8 cellular contexts compared by ENCODE assay signal in genomic region chr11:64759131-64759721, GRCh38. TPM values are rescaled to one million over a fixed set of nuclear protein-coding genes. Genes with fewer than 3 reads are reported as not detected.
A peak's percentile ranks its signal among the peaks of the same experiment; 100 is the strongest.
DNase-seq lines count a peak whose midpoint lies in the region; ATAC-seq, FAIRE-seq and TF ChIP-seq lines count a peak whose summit lies in the region.
"Had no signal": no experiment of that assay in that cellular context is flagged by ENCODE, and none has a peak within 500 bp of the region (broad histone marks: within the 10 kb centered on the region; RNA-seq: fewer than 3 reads in every experiment).

No MANE protein-coding gene starts in this region.

- POLR2A ChIA-PET in H1 (lab: Charles Lee; ENCODE audit: partially characterized antibody), result interaction anchor here (0.6 to 42.9 kb wide), 6 partner anchors 7 to 404 kb away, joined by 3 to 1087 read pairs (median 4); partner anchors contain the start of genes PYGM, RASGRP2 and SF1

- no peak for TF ChIP-seq POLR2A in H1 (IDR thresholded peaks at IDR 0.05; ENCODE audit: control extremely low read depth in 1 of 2, low read depth in 2 of 2, low read length in 2 of 2)

- H3K23me2 ChIP-seq in H1 (ENCODE audit: low read depth, low read length), result no peaks in the 10 kb centered on the region

- WGBS in H1 (ENCODE audit: extremely low coverage in 1 of 2, insufficient coverage in 1 of 2, insufficient read length in 1 of 2, insufficient replicate concordance in 2 of 2, low coverage in 1 of 2, low lambda C conversion rate in 2 of 2, missing lambda C conversion rate in 1 of 2), 2 experiments, result 73% methylated on average over 20 of the region's 21 CpGs; no CpG with 5 or more reads in 1 of the 2 experiments
- no CpG with 5 or more reads among the region's 21 CpGs for WGBS in neuronal stem cell (ENCODE audit: extremely low coverage in 2 of 2, insufficient read length in 2 of 2, insufficient replicate concordance in 1 of 2), 2 donors

- H2BK12ac ChIP-seq in H1 (ENCODE audit: low read depth, low read length) (peak overlapping the region; percentile 78; the same call in 1 of the 2 replicates), neuronal stem cell (ENCODE audit: low read length) (no peak overlapping the region)

- no peak for TF ChIP-seq EP300 in H1 (IDR thresholded peaks at IDR 0.05; ENCODE audit: borderline replicate concordance in 1 of 2, low read depth in 2 of 2, low read length in 2 of 2)

- H4K91ac ChIP-seq in H1 (replicated peaks; ENCODE audit: insufficient read length, low read length) (no peak overlapping the region), neuronal stem cell (ENCODE audit: low read depth, low read length, poor library complexity) (peak overlapping the region; percentile 90)

- H3K56ac ChIP-seq in H1 (replicated peaks; ENCODE audit: insufficient read length, low read depth, low read length), result no peak overlapping the region

- H3K18ac ChIP-seq in H1 (ENCODE audit: extremely low read depth, low read length) (peak overlapping the region; percentile 61), neuronal stem cell (ENCODE audit: low read length) (peak overlapping the region; percentile 93)

- no peak overlapping the region for H3K27ac Mint-ChIP-seq in GM23338

- no peak overlapping the region for H2BK120ac ChIP-seq in H1 (replicated peaks; ENCODE audit: low read depth, low read length)
- peak overlapping the region; percentile 27 for H2BK120ac ChIP-seq in neuronal stem cell (ENCODE audit: low read depth, low read length)

- H3K36me3 ChIP-seq in GM23338 (ENCODE audit: insufficient read depth), result no peaks in the 10 kb centered on the region
- peaks cover 0 to 7% (median 2%) of the 10 kb centered on the region in 4 experiments; a peak in 3 of 8 replicates for H3K36me3 ChIP-seq in H1 (ENCODE audit: control insufficient read depth in 2 of 4, insufficient read depth in 4 of 4, low read length in 3 of 4)
- peaks cover 13 to 23% of the 10 kb centered on the region in 2 donors for H3K36me3 ChIP-seq in neuronal stem cell (replicated peaks in 1 of 2; ENCODE audit: control insufficient read depth in 2 of 2, insufficient read depth in 2 of 2, low read length in 2 of 2)
- H3K36me3 ChIP-seq in MG63, result peaks cover 21% of the 10 kb centered on the region

- H3K14ac ChIP-seq in H1 (ENCODE audit: insufficient read length) (no peak overlapping the region), neuronal stem cell (ENCODE audit: low read length) (no peak overlapping the region)

- H3K4me3 ChIP-seq in GM23338, result peak overlapping the region; percentile 38; the same call in 1 of the 2 replicates
- H3K4me3 ChIP-seq in H1 (ENCODE audit: extremely low read depth in 1 of 4, insufficient read depth in 2 of 4, low read depth in 3 of 4, low read length in 4 of 4), result peak overlapping the region in 3 of 4 experiments; percentile 3 to 32 (median 23); a peak in 5 of 8 replicates
- no peak overlapping the region for H3K4me3 ChIP-seq in neuronal stem cell (ENCODE audit: low read length in 2 of 2)
- H3K4me3 ChIP-seq in MG63, result no peak overlapping the region

- no peaks in the 10 kb centered on the region for H3K9me3 ChIP-seq in H1 (ENCODE audit: insufficient read depth in 2 of 2, low read depth in 1 of 2, low read length in 1 of 2)
- H3K9me3 ChIP-seq in neuronal stem cell (replicated peaks in 1 of 2; ENCODE audit: control insufficient read depth in 2 of 2, insufficient read depth in 1 of 2, low read depth in 1 of 2, low read length in 2 of 2), result no peaks in the 10 kb centered on the region
- H3K9me3 ChIP-seq in MG63, result no peaks in the 10 kb centered on the region

- H2AFZ ChIP-seq in GM23338, result no peak overlapping the region
- no peak overlapping the region for H2AFZ ChIP-seq in H1 (ENCODE audit: low read length)
- peak overlapping the region; percentile 61 for H2AFZ ChIP-seq in neuronal stem cell (ENCODE audit: low read length)

- H3K27me3 ChIP-seq in GM23338 (ENCODE audit: insufficient read depth), result no peaks in the 10 kb centered on the region
- no peaks in the 10 kb centered on the region for H3K27me3 ChIP-seq in H1 (replicated peaks in 1 of 4; ENCODE audit: control insufficient read depth in 3 of 4, extremely low read depth in 1 of 4, insufficient read depth in 3 of 4, low read length in 3 of 4)
- no peaks in the 10 kb centered on the region for H3K27me3 ChIP-seq in neuronal stem cell (ENCODE audit: control insufficient read depth in 3 of 3, insufficient read depth in 3 of 3, low read depth in 1 of 3, low read length in 3 of 3)
- H3K27me3 ChIP-seq in MG63, result no peaks in the 10 kb centered on the region

- H2BK15ac ChIP-seq in H1 (ENCODE audit: low read length), result no peak overlapping the region
- peak overlapping the region; percentile 95 for H2BK15ac ChIP-seq in neuronal stem cell (ENCODE audit: low read length)

- H3K9me2 ChIP-seq in GM23338 (ENCODE audit: insufficient read depth), result no peaks in the 10 kb centered on the region

- peak overlapping the region; percentile 13; the same call in 1 of the 2 replicates for H2BK20ac ChIP-seq in H1 (ENCODE audit: low read length)

- TF ChIP-seq CTCF in GM23338 (conservative IDR thresholded peaks at IDR 0.05; ENCODE audit: low read depth in 2 of 2), result no peak
- no peak for TF ChIP-seq CTCF in H1 (IDR thresholded peaks at IDR 0.05; ENCODE audit: control extremely low read depth in 1 of 3, insufficient read depth in 1 of 3, low read depth in 1 of 3, low read length in 3 of 3)

- H3K4ac ChIP-seq in H1 (replicated peaks; ENCODE audit: insufficient read length, low read depth, low read length) (no peak overlapping the region), neuronal stem cell (ENCODE audit: low read length) (no peak overlapping the region)

- H3K27ac ChIP-seq in GM23338 (ENCODE audit: low read depth) (0 out of 2 replicates have a peak overlapping the region, but pooled peaks have one; percentile 50), H1 (ENCODE audit: low read depth, low read length) (no peak overlapping the region), neuronal stem cell (replicated peaks; ENCODE audit: low read length) (peak overlapping the region; percentile 52)

- H4K8ac ChIP-seq in H1 (ENCODE audit: extremely low read depth, insufficient read depth, low read length), result no peak overlapping the region
- H4K8ac ChIP-seq in neuronal stem cell (ENCODE audit: low read depth, low read length), result no peak overlapping the region

- H3K4me2 ChIP-seq in GM23338 (peak overlapping the region; percentile 49; the same call in 1 of the 2 replicates), H1 (ENCODE audit: insufficient read depth in 1 of 2, low read depth in 2 of 2, low read length in 2 of 2) (peak overlapping the region; percentile 32 to 57), neuronal stem cell (ENCODE audit: insufficient read depth, low read length, poor library complexity, severe bottlenecking) (no peak overlapping the region)

- H3K4me1 Mint-ChIP-seq in GM23338, result peaks cover 59% of the 10 kb centered on the region

- H3K9me3 Mint-ChIP-seq in GM23338, result no peaks in the 10 kb centered on the region; the same call in 1 of the 3 replicates

- H3K4me1 ChIP-seq in GM23338 (ENCODE audit: insufficient read depth), result peaks cover 51% of the 10 kb centered on the region
- peaks cover 18 to 55% (median 42%) of the 10 kb centered on the region in 4 experiments for H3K4me1 ChIP-seq in H1 (replicated peaks in 1 of 4; ENCODE audit: control insufficient read depth in 3 of 4, insufficient read depth in 4 of 4, low read length in 3 of 4)
- peaks cover 36 to 53% of the 10 kb centered on the region in 2 donors for H3K4me1 ChIP-seq in neuronal stem cell (ENCODE audit: control insufficient read depth in 2 of 2, insufficient read depth in 1 of 2, low read depth in 1 of 2, low read length in 2 of 2)

- peaks cover 42% of the 10 kb centered on the region for H3F3A ChIP-seq in GM23338 (replicated peaks; ENCODE audit: low read depth)

- H3K36me3 Mint-ChIP-seq in GM23338 (ENCODE audit: low read depth), result peaks cover 20% of the 10 kb centered on the region

- ATAC-seq in GM23338 (peak; percentile 2; the same call in 2 of the 3 replicates), HG03571 (IDR thresholded peaks at IDR 0.05; ENCODE audit: unreplicated experiment) (no peak)

- peak overlapping the region; percentile 17; the same call in 1 of the 2 replicates for H2BK5ac ChIP-seq in H1 (ENCODE audit: low read depth, low read length)
- peak overlapping the region; percentile 77 for H2BK5ac ChIP-seq in neuronal stem cell (ENCODE audit: low read length)

- no peak for TF ChIP-seq RAD21 in H1 (IDR thresholded peaks at IDR 0.05 in 1 of 2, conservative IDR thresholded peaks at IDR 0.05 in 1 of 2; ENCODE audit: low read depth in 2 of 2, low read length in 2 of 2)

- H3K23ac ChIP-seq in H1 (ENCODE audit: insufficient read length) (no peak overlapping the region), neuronal stem cell (ENCODE audit: low read depth, low read length, poor library complexity) (peak overlapping the region; percentile 77)

- CTCF ChIA-PET in H1 (lab: Charles Lee; ENCODE audit: partially characterized antibody), result interaction anchor here (0.5 to 23.6 kb wide), 12 partner anchors 9 to 1092 kb away, joined by 3 to 376 read pairs (median 3); partner anchors contain the start of gene RASGRP2

- peak overlapping the region; percentile 24 for H4K5ac ChIP-seq in H1 (ENCODE audit: insufficient read length, low read depth, low read length)

- H3K9ac ChIP-seq in H1 (replicated peaks in 1 of 4; ENCODE audit: extremely low read depth in 1 of 4, low read depth in 3 of 4, low read length in 3 of 4), result no peak overlapping the region
- peak overlapping the region; percentile 70 for H3K9ac ChIP-seq in neuronal stem cell (ENCODE audit: low read depth, low read length, poor library complexity)

- H4K20me1 ChIP-seq in GM23338 (replicated peaks; ENCODE audit: insufficient read depth) (peaks cover 8% of the 10 kb centered on the region; the same call in 1 of the 2 replicates), H1 (replicated peaks in 1 of 2; ENCODE audit: control insufficient read depth in 1 of 2, insufficient read depth in 2 of 2, low read length in 2 of 2) (peaks cover 0 to 1% of the 10 kb centered on the region in 2 experiments)

- H3K4me3 Mint-ChIP-seq in GM23338, result peak overlapping the region; percentile 55; the same call in 2 of the 3 replicates

- H3K79me1 ChIP-seq in H1 (ENCODE audit: low read depth, low read length) (no peaks in the 10 kb centered on the region), neuronal stem cell (ENCODE audit: low read depth, low read length) (peaks cover 2% of the 10 kb centered on the region)

- H3K27me3 Mint-ChIP-seq in GM23338 (ENCODE audit: insufficient read depth, low read depth, poor library complexity), result peaks cover 32% of the 10 kb centered on the region

- peak overlapping the region; percentile 59; the same call in 1 of the 2 replicates for H2AK5ac ChIP-seq in H1 (ENCODE audit: low read depth, low read length)
- H2AK5ac ChIP-seq in neuronal stem cell (ENCODE audit: low read depth, low read length), result peak overlapping the region; percentile 87

- FAIRE-seq in H1 (lab: Jason Lieb, UNC), result no peak
- FAIRE-seq in frontal cortex (lab: Jason Lieb, UNC), result no peak

- H3K79me2 ChIP-seq in GM23338 (replicated peaks; ENCODE audit: insufficient read depth) (0 out of 2 replicates have a peak, but pooled peaks cover 2% of the 10 kb centered on the region), H1 (ENCODE audit: control insufficient read depth in 1 of 2, insufficient read depth in 2 of 2, low read length in 2 of 2) (no peaks in the 10 kb centered on the region)

- DNase-seq in GM23338 (ENCODE audit: low spot score) (no peak), H1 (ENCODE audit: low read depth in 1 of 2, low spot score in 2 of 2) (no peak), neuronal stem cell (ENCODE audit: low spot score) (no peak), frontal cortex (ENCODE audit: low spot score in 2 of 2) (no peak), MG63 (no peak)
- DNase-seq: EL, NCI-H2029 treated with DMSO at 0.1 percent for 48 hours had no signal

RNA-seq across cellular contexts. Expression of gene PYGM, which starts 0.5 kb away (rescaled TPM):
- total RNA-seq in GM23338 (2014; rRNA removed; shearing (Covaris generic)), result 3.9 and 4.4 TPM in 2 replicates
- polyA plus RNA-seq in GM23338 (2016; fragmentation: Nextera tagmentation; extraction: Ambion mirVana) (1.5 and 2.8 TPM in 2 replicates), H1 (2011; rRNA removed) (10.0 and 15.2 TPM in 2 replicates)
- total RNA-seq in H1 (2021; fragmentation: NEBNext Ultra II Directional; extraction: Animal tissue kit (Norgen Biotek cat#: 25700)), result 9.6 and 9.7 TPM in 2 replicates
- 10.4 TPM for polyA plus RNA-seq in H1 (2011; cell fraction: cytosol; rRNA removed)
- polyA plus RNA-seq in H1 (2011; cell fraction: nucleus; rRNA removed), result 20.9 TPM
- 9.2 to 15.4 TPM (median 13.0 TPM) in 4 replicates for polyA plus RNA-seq in H1 (2012, experiment 1 of 2)
- polyA plus RNA-seq in H1 (2012, experiment 2 of 2), result 11.5 TPM
- polyA plus RNA-seq in H1 (2013, experiment 1 of 2), result 6.9 TPM
- polyA plus RNA-seq in H1 (2013, experiment 2 of 2), result 6.3 TPM
- 13.2 and 16.4 TPM in 2 replicates for polyA minus RNA-seq in H1 (2011; rRNA and poly(A)+ RNA removed)
- polyA minus RNA-seq in H1 (2011; cell fraction: cytosol; rRNA and poly(A)+ RNA removed), result 12.3 TPM
- 5.4 TPM for polyA minus RNA-seq in H1 (2011; cell fraction: nucleus; rRNA and poly(A)+ RNA removed)
- polyA plus RNA-seq in neuronal stem cell (2013, experiment 1 of 2), result 1.3 TPM
- 1.3 TPM for polyA plus RNA-seq in neuronal stem cell (2013, experiment 2 of 2)
- 0.82 TPM for total RNA-seq in frontal cortex
- total RNA-seq in MG63 (2014; rRNA removed; shearing (Covaris generic); ENCODE audit: low replicate concordance), result not detected in 2 replicates

RNA-seq across cellular contexts. Expression of gene RASGRP2, which starts 15.3 kb away (rescaled TPM):
- total RNA-seq in GM23338 (2014; rRNA removed; shearing (Covaris generic)), result 30.1 and 34.4 TPM in 2 replicates
- polyA plus RNA-seq in GM23338 (2016; fragmentation: Nextera tagmentation; extraction: Ambion mirVana) (50.4 and 60.5 TPM in 2 replicates), H1 (2011; rRNA removed) (45.7 and 50.4 TPM in 2 replicates)
- 37.9 and 40.6 TPM in 2 replicates for total RNA-seq in H1 (2021; fragmentation: NEBNext Ultra II Directional; extraction: Animal tissue kit (Norgen Biotek cat#: 25700))
- polyA plus RNA-seq in H1 (2011; cell fraction: cytosol; rRNA removed), result 41.1 TPM
- 127 TPM for polyA plus RNA-seq in H1 (2011; cell fraction: nucleus; rRNA removed)
- polyA plus RNA-seq in H1 (2012, experiment 1 of 2), result 30.1 to 58.0 TPM (median 54.6 TPM) in 4 replicates
- 31.1 TPM for polyA plus RNA-seq in H1 (2012, experiment 2 of 2)
- 33.0 TPM for polyA plus RNA-seq in H1 (2013, experiment 1 of 2)
- polyA plus RNA-seq in H1 (2013, experiment 2 of 2), result 34.6 TPM
- 14.8 and 18.9 TPM in 2 replicates for polyA minus RNA-seq in H1 (2011; rRNA and poly(A)+ RNA removed)
- polyA minus RNA-seq in H1 (2011; cell fraction: cytosol; rRNA and poly(A)+ RNA removed), result 12.3 TPM
- polyA minus RNA-seq in H1 (2011; cell fraction: nucleus; rRNA and poly(A)+ RNA removed), result 24.8 TPM
- 1.3 TPM for polyA plus RNA-seq in neuronal stem cell (2013, experiment 1 of 2)
- 1.4 TPM for polyA plus RNA-seq in neuronal stem cell (2013, experiment 2 of 2)
- total RNA-seq in frontal cortex, result 24.9 TPM
- total RNA-seq in MG63 (2014; rRNA removed; shearing (Covaris generic); ENCODE audit: low replicate concordance), result not detected in 2 replicates

RNA-seq across cellular contexts. Expression of gene SF1, which starts 19.1 kb away (rescaled TPM):
- 235 and 252 TPM in 2 replicates for total RNA-seq in GM23338 (2014; rRNA removed; shearing (Covaris generic))
- polyA plus RNA-seq in GM23338 (2016; fragmentation: Nextera tagmentation; extraction: Ambion mirVana) (76.9 and 82.9 TPM in 2 replicates), H1 (2011; rRNA removed) (72.7 and 110 TPM in 2 replicates)
- 353 and 365 TPM in 2 replicates for total RNA-seq in H1 (2021; fragmentation: NEBNext Ultra II Directional; extraction: Animal tissue kit (Norgen Biotek cat#: 25700))
- polyA plus RNA-seq in H1 (2011; cell fraction: cytosol; rRNA removed), result 70.0 TPM
- polyA plus RNA-seq in H1 (2011; cell fraction: nucleus; rRNA removed), result 197 TPM
- 259 to 328 TPM (median 273 TPM) in 4 replicates for polyA plus RNA-seq in H1 (2012, experiment 1 of 2)
- 150 TPM for polyA plus RNA-seq in H1 (2012, experiment 2 of 2)
- polyA plus RNA-seq in H1 (2013, experiment 1 of 2), result 194 TPM
- 181 TPM for polyA plus RNA-seq in H1 (2013, experiment 2 of 2)
- polyA minus RNA-seq in H1 (2011; rRNA and poly(A)+ RNA removed), result 75.9 and 88.7 TPM in 2 replicates
- 107 TPM for polyA minus RNA-seq in H1 (2011; cell fraction: cytosol; rRNA and poly(A)+ RNA removed)
- polyA minus RNA-seq in H1 (2011; cell fraction: nucleus; rRNA and poly(A)+ RNA removed), result 210 TPM
- polyA plus RNA-seq in neuronal stem cell (2013, experiment 1 of 2), result 214 TPM
- polyA plus RNA-seq in neuronal stem cell (2013, experiment 2 of 2), result 215 TPM
- 62.4 TPM for total RNA-seq in frontal cortex
- total RNA-seq in MG63 (2014; rRNA removed; shearing (Covaris generic); ENCODE audit: low replicate concordance), result 70.1 and 72.2 TPM in 2 replicates

RNA-seq across cellular contexts. Expression of gene NRXN2, which starts 36.2 kb away (rescaled TPM):
- total RNA-seq in GM23338 (2014; rRNA removed; shearing (Covaris generic)), result 17.0 and 22.1 TPM in 2 replicates
- polyA plus RNA-seq in GM23338 (2016; fragmentation: Nextera tagmentation; extraction: Ambion mirVana) (3.4 and 5.7 TPM in 2 replicates), H1 (2011; rRNA removed) (1.3 and 5.7 TPM in 2 replicates)
- total RNA-seq in H1 (2021; fragmentation: NEBNext Ultra II Directional; extraction: Animal tissue kit (Norgen Biotek cat#: 25700)), result 11.4 and 11.5 TPM in 2 replicates
- 2.4 TPM for polyA plus RNA-seq in H1 (2011; cell fraction: cytosol; rRNA removed)
- polyA plus RNA-seq in H1 (2011; cell fraction: nucleus; rRNA removed), result 7.0 TPM
- polyA plus RNA-seq in H1 (2012, experiment 1 of 2), result 6.8 to 12.4 TPM (median 9.6 TPM) in 4 replicates
- polyA plus RNA-seq in H1 (2012, experiment 2 of 2), result 4.9 TPM
- 11.2 TPM for polyA plus RNA-seq in H1 (2013, experiment 1 of 2)
- 12.9 TPM for polyA plus RNA-seq in H1 (2013, experiment 2 of 2)
- polyA minus RNA-seq in H1 (2011; rRNA and poly(A)+ RNA removed), result 10.7 and 12.0 TPM in 2 replicates
- 8.7 TPM for polyA minus RNA-seq in H1 (2011; cell fraction: cytosol; rRNA and poly(A)+ RNA removed)
- polyA minus RNA-seq in H1 (2011; cell fraction: nucleus; rRNA and poly(A)+ RNA removed), result 10.3 TPM
- polyA plus RNA-seq in neuronal stem cell (2013, experiment 1 of 2), result 33.3 TPM
- polyA plus RNA-seq in neuronal stem cell (2013, experiment 2 of 2), result 33.6 TPM
- 204 TPM for total RNA-seq in frontal cortex
- total RNA-seq in MG63 (2014; rRNA removed; shearing (Covaris generic); ENCODE audit: low replicate concordance), result 4.2 and 12.7 TPM in 2 replicates

RNA-seq across cellular contexts. Expression of gene MAP4K2, which starts 43.8 kb away (rescaled TPM):
- total RNA-seq in GM23338 (2014; rRNA removed; shearing (Covaris generic)), result 32.3 and 42.6 TPM in 2 replicates
- 9.9 and 11.2 TPM in 2 replicates for polyA plus RNA-seq in GM23338 (2016; fragmentation: Nextera tagmentation; extraction: Ambion mirVana)
- 20.7 and 24.0 TPM in 2 replicates for total RNA-seq in H1 (2021; fragmentation: NEBNext Ultra II Directional; extraction: Animal tissue kit (Norgen Biotek cat#: 25700))
- 20.1 and 25.3 TPM in 2 replicates for polyA plus RNA-seq in H1 (2011; rRNA removed)
- 22.2 TPM for polyA plus RNA-seq in H1 (2011; cell fraction: cytosol; rRNA removed)
- 54.2 TPM for polyA plus RNA-seq in H1 (2011; cell fraction: nucleus; rRNA removed)
- 14.0 to 19.1 TPM (median 15.9 TPM) in 4 replicates for polyA plus RNA-seq in H1 (2012, experiment 1 of 2)
- polyA plus RNA-seq in H1 (2012, experiment 2 of 2), result 12.9 TPM
- polyA plus RNA-seq in H1 (2013, experiment 1 of 2), result 11.2 TPM
- 12.0 TPM for polyA plus RNA-seq in H1 (2013, experiment 2 of 2)
- polyA minus RNA-seq in H1 (2011; rRNA and poly(A)+ RNA removed), result 18.5 and 20.3 TPM in 2 replicates
- polyA minus RNA-seq in H1 (2011; cell fraction: cytosol; rRNA and poly(A)+ RNA removed), result 11.0 TPM
- 11.6 TPM for polyA minus RNA-seq in H1 (2011; cell fraction: nucleus; rRNA and poly(A)+ RNA removed)
- 11.1 TPM for polyA plus RNA-seq in neuronal stem cell (2013, experiment 1 of 2)
- polyA plus RNA-seq in neuronal stem cell (2013, experiment 2 of 2), result 11.6 TPM
- total RNA-seq in frontal cortex, result 7.3 TPM
- total RNA-seq in MG63 (2014; rRNA removed; shearing (Covaris generic); ENCODE audit: low replicate concordance), result 6.2 and 14.8 TPM in 2 replicates

Comparison
In these comparisons a context has a peak if more than half of its experiments do, and no peak if none do; other contexts are left out.
1. H3K4me3 ChIP-seq: peak in GM23338 (single experiment) and H1 (3 of 4); none in neuronal stem cell (0 of 2) and MG63 (single experiment).
2. RNA of gene RASGRP2, which starts 15.3 kb away (total RNA-seq): 37.9 to 40.6 TPM in H1, 30.1 to 34.4 TPM in GM23338 and 24.9 TPM in frontal cortex (single experiment); not detected in MG63; every median in the first group is over 10 times any median in the second.